ENCODE assay signal across 13 cellular contexts in genomic region chr21:34130598-34130985, GRCh38. TPM values are rescaled to one million over a fixed set of nuclear protein-coding genes. Genes with fewer than 3 reads are reported as not detected.
DNase-seq lines count a peak whose midpoint lies in the region; ATAC-seq and TF ChIP-seq lines count a peak whose summit lies in the region.
"Had no signal": no experiment of that assay in that cellular context is flagged by ENCODE, and none has a peak within 500 bp of the region (broad histone marks: within the 10 kb centered on the region; RNA-seq: fewer than 3 reads in every experiment).

No MANE protein-coding gene starts in this region.

- 20 to 27% methylated on average over 3 of the region's 3 CpGs for WGBS in aorta, 2 donors

- H3K36me3 ChIP-seq in colonic mucosa (peaks cover 4% of the 10 kb centered on the region), aorta (ENCODE audit: control insufficient read depth in 1 of 2, insufficient read depth in 2 of 2, low read length in 1 of 2) (peaks cover 0 to 2% of the 10 kb centered on the region in 2 donors)

- H3K27me3 Mint-ChIP-seq in stimulated activated naive CD8-positive, alpha-beta T cell treated with anti-CD3 and anti-CD28 coated beads, Interleukin-15, Interleukin-2, amounts not matched to agents 100 ng/mL and 50 ng/mL, for 24 hours = no peaks in the 10 kb centered on the region
- no peaks in the 10 kb centered on the region for H3K27me3 Mint-ChIP-seq in nephron progenitor cell (ENCODE audit: low read depth, poor library complexity)

- H3K27me3 ChIP-seq in colonic mucosa (no peaks in the 10 kb centered on the region), aorta (ENCODE audit: control insufficient read depth in 1 of 2, insufficient read depth in 2 of 2, low read length in 1 of 2) (no peaks in the 10 kb centered on the region)

- H3K9me3 ChIP-seq in colonic mucosa (no peaks in the 10 kb centered on the region), aorta (ENCODE audit: control insufficient read depth, low read length) (no peaks in the 10 kb centered on the region)

- peak overlapping the region; percentile 96 for H3K27ac Mint-ChIP-seq in stimulated activated naive CD8-positive, alpha-beta T cell treated with anti-CD3 and anti-CD28 coated beads, Interleukin-15, Interleukin-2, amounts not matched to agents 100 ng/mL and 50 ng/mL, for 24 hours
- H3K27ac Mint-ChIP-seq in nephron progenitor cell = peak overlapping the region; percentile 99

- H3K27ac ChIP-seq in colonic mucosa = peak overlapping the region; percentile 35
- H3K27ac ChIP-seq in aorta (ENCODE audit: low read depth in 1 of 2, low read length in 2 of 2) = peak overlapping the region; percentile 79 to 93

- H3K4me1 Mint-ChIP-seq in stimulated activated naive CD8-positive, alpha-beta T cell treated with anti-CD3 and anti-CD28 coated beads, Interleukin-15, Interleukin-2, amounts not matched to agents 100 ng/mL and 50 ng/mL, for 24 hours (ENCODE audit: low read depth) = peaks cover 92% of the 10 kb centered on the region
- peaks cover 63% of the 10 kb centered on the region for H3K4me1 Mint-ChIP-seq in nephron progenitor cell

- H3K4me3 Mint-ChIP-seq in stimulated activated naive CD8-positive, alpha-beta T cell treated with anti-CD3 and anti-CD28 coated beads, Interleukin-15, Interleukin-2, amounts not matched to agents 100 ng/mL and 50 ng/mL, for 24 hours = peak overlapping the region; percentile 74
- peak overlapping the region; percentile 70 for H3K4me3 Mint-ChIP-seq in nephron progenitor cell
- H3K4me3 Mint-ChIP-seq: CD14-positive monocyte had no signal

- DNase-seq in stimulated activated naive CD8-positive, alpha-beta T cell treated with anti-CD3 and anti-CD28 coated beads, Interleukin-15, Interleukin-2, amounts not matched to agents 100 U/mL and 50 U/mL, for 24 hours = no peak
- DNase-seq in colonic mucosa (no peak), nephron progenitor cell (no peak), aorta (no peak), medulla oblongata (ENCODE audit: extremely low spot score) (no peak)
- DNase-seq: activated CD4-positive, alpha-beta T cell treated with anti-CD3 and anti-CD28 coated beads, Interleukin-2, amount 50 U/mL, for 1 hour; midbrain; NCI-H1105 treated with DMSO at 0.1 percent for 48 hours; PC-3 had no signal

- TF ChIP-seq CTCF in colonic mucosa (IDR thresholded peaks at IDR 0.05) (no peak), nephron progenitor cell (IDR thresholded peaks at IDR 0.05) (no peak)

- H3K4me3 ChIP-seq in colonic mucosa (no peak overlapping the region), aorta (ENCODE audit: low read length in 2 of 2) (no peak overlapping the region)

- ATAC-seq in stimulated activated naive CD8-positive, alpha-beta T cell treated with anti-CD3 and anti-CD28 coated beads, Interleukin-15, Interleukin-2, amounts not matched to agents 100 U/mL and 50 U/mL, for 24 hours = no peak
- no peak for ATAC-seq in aorta (ENCODE audit: low FRiP score)
- ATAC-seq in GM21447 (IDR thresholded peaks at IDR 0.05; ENCODE audit: unreplicated experiment) = no peak
- ATAC-seq in GM18498 (IDR thresholded peaks at IDR 0.05; ENCODE audit: unreplicated experiment) = no peak
- ATAC-seq: PC-3 had no signal

- intact Hi-C loops in colonic mucosa (cut with DNase I) (no loop called here), aorta (cut with DNase I) (loop anchor here (5.0 kb wide), 2 partner anchors 43 to 52 kb away; no protein-coding TSS in a partner anchor)

- H3K36me3 Mint-ChIP-seq in stimulated activated naive CD8-positive, alpha-beta T cell treated with anti-CD3 and anti-CD28 coated beads, Interleukin-15, Interleukin-2, amounts not matched to agents 100 ng/mL and 50 ng/mL, for 24 hours (ENCODE audit: low read depth) = peaks cover 78% of the 10 kb centered on the region
- H3K36me3 Mint-ChIP-seq in nephron progenitor cell (ENCODE audit: low read depth) = peaks cover 66% of the 10 kb centered on the region

- peaks cover 5% of the 10 kb centered on the region for H3K9me3 Mint-ChIP-seq in stimulated activated naive CD8-positive, alpha-beta T cell treated with anti-CD3 and anti-CD28 coated beads, Interleukin-15, Interleukin-2, amounts not matched to agents 100 ng/mL and 50 ng/mL, for 24 hours
- H3K9me3 Mint-ChIP-seq in nephron progenitor cell = peaks cover 32% of the 10 kb centered on the region

- H3K9ac ChIP-seq in colonic mucosa (ENCODE audit: low read depth in 2 of 2, low read length in 2 of 2) = no peak overlapping the region

- peaks cover 5% of the 10 kb centered on the region for H3K4me1 ChIP-seq in colonic mucosa
- H3K4me1 ChIP-seq in aorta (ENCODE audit: control insufficient read depth in 1 of 2, insufficient read depth in 2 of 2, low read length in 2 of 2) = peaks cover 2 to 20% of the 10 kb centered on the region in 2 donors

RNA-seq across cellular contexts. Expression of gene MRPS6, which starts 57.2 kb away (rescaled TPM):
- total RNA-seq in colonic mucosa (10 to 100 TPM; 66.6 to 76.9 TPM), aorta (100 to 1,000 TPM in 1 of 2 donors, 10 to 100 TPM in 1; 78.4 to 137 TPM)
- 100 to 1,000 TPM in 1 of 2 donors, 10 to 100 TPM in 1; 84.2 to 128 TPM for polyA plus RNA-seq in aorta

RNA-seq across cellular contexts. Expression of gene SLC5A3, which starts 57.2 kb away (rescaled TPM):
- total RNA-seq in colonic mucosa (10 to 100 TPM; 20.1 to 28.6 TPM), aorta (10 to 100 TPM; 25.2 to 82.3 TPM)
- 1 to 10 TPM; 3.0 to 3.2 TPM for polyA plus RNA-seq in aorta
